Comparison of ENCODE assay signal across 8 cellular contexts in genomic region chr6:41074692-41075436, GRCh38. TPM values are rescaled to one million over a fixed set of nuclear protein-coding genes. Genes with fewer than 3 reads are reported as not detected.
DNase-seq lines count a peak whose midpoint lies in the region; ATAC-seq, FAIRE-seq and TF ChIP-seq lines count a peak whose summit lies in the region.

No MANE protein-coding gene starts in this region.

- H2AFZ ChIP-seq in GM12878 (ENCODE audit: control insufficient read depth, low read depth, low read length) = no peak overlapping the region

- peaks cover 74% of the 10 kb centered on the region for H3K79me2 ChIP-seq in GM12878 (ENCODE audit: control insufficient read depth, insufficient read depth, low read length)

- H3K36me3 ChIP-seq in GM12878 (ENCODE audit: control insufficient read depth in 2 of 2, insufficient read depth in 2 of 2, low read length in 1 of 2) (peaks cover 0 to 7% of the 10 kb centered on the region in 2 experiments; a peak in 1 of 4 replicates), lower lobe of right lung (peaks cover 12% of the 10 kb centered on the region)

- in situ Hi-C loops in GM12878 (cut with MboI) = no loop called here
- in situ Hi-C loops in GM13976 (cut with MboI; ENCODE audit: low sequenced_read_pairs, unreplicated experiment) = no loop called here

- H3K9ac ChIP-seq in GM12878 (ENCODE audit: control insufficient read depth, insufficient read depth, low read length) = peak overlapping the region; percentile 94

- H3K4me2 ChIP-seq in GM12878 (ENCODE audit: control insufficient read depth, insufficient read depth) = peak overlapping the region; percentile 78

- no peak for TF ChIP-seq RAD21 in GM12878 (IDR thresholded peaks at IDR 0.05; ENCODE audit: insufficient read depth, low read depth, low read length)

- no peaks in the 10 kb centered on the region for H3K27me3 ChIP-seq in HL-60 (ENCODE audit: insufficient read depth, poor library complexity, severe bottlenecking)
- no peaks in the 10 kb centered on the region for H3K27me3 ChIP-seq in GM12878 (replicated peaks in 1 of 2; ENCODE audit: control insufficient read depth in 2 of 2, insufficient read depth in 2 of 2, low read length in 1 of 2)
- no peaks in the 10 kb centered on the region for H3K27me3 ChIP-seq in lower lobe of right lung (ENCODE audit: low read depth)

- DNase-seq in HL-60 (ENCODE audit: low read depth in 1 of 2, low spot score in 1 of 2) (no peak), GM12878 (ENCODE audit: low read depth, low spot score) (no peak), lower lobe of right lung (no peak), GM13976 (ENCODE audit: low spot score) (no peak)

- H3K9me3 ChIP-seq in GM12878 (replicated peaks; ENCODE audit: control insufficient read depth, insufficient read depth, low read length) (no peaks in the 10 kb centered on the region), lower lobe of right lung (no peaks in the 10 kb centered on the region)

- no TSS peak for BruUV-seq in GM12878 (replicated peaks; lab: Mats Ljungman, UMichigan)

- CTCF ChIA-PET in GM12878 (lab: Yijun Ruan, JAX) = interaction anchor here (0.6 to 2.9 kb wide), 12 partner anchors 8 to 263 kb away, joined by 3 to 14 read pairs (median 4); no protein-coding TSS in a partner anchor

- H4K20me1 ChIP-seq in GM12878 (ENCODE audit: control insufficient read depth, insufficient read depth) = no peaks in the 10 kb centered on the region

- SMC1A ChIA-PET in GM12878 (lab: Charles Lee; ENCODE audit: uncharacterized antibody, unreplicated experiment) = interaction anchor here (0.6 to 2.9 kb wide), 11 partner anchors 9 to 259 kb away, joined by 3 to 15 read pairs (median 4); no protein-coding TSS in a partner anchor

- peak overlapping the region; percentile 82 for H3K4me3 ChIP-seq in HL-60 (replicated peaks; ENCODE audit: insufficient read depth, low read length)
- peak overlapping the region; percentile 88 for H3K4me3 ChIP-seq in GM12878
- H3K4me3 ChIP-seq in lower lobe of right lung = peak overlapping the region; percentile 93

- TF ChIP-seq EP300 in GM12878 (IDR thresholded peaks at IDR 0.05; ENCODE audit: borderline replicate concordance in 1 of 2, control insufficient read depth in 1 of 2, low read depth in 2 of 2, low read length in 2 of 2) = no peak

- H3K27ac ChIP-seq in 22Rv1 = peak overlapping the region; percentile 99
- H3K27ac ChIP-seq in HL-60 (replicated peaks) = peak overlapping the region; percentile 98
- H3K27ac ChIP-seq in GM12878 (ENCODE audit: control insufficient read depth, insufficient read depth) = peak overlapping the region; percentile 99
- H3K27ac ChIP-seq in lower lobe of right lung = peak overlapping the region; percentile 99

- RAD21 ChIA-PET in GM12878 (lab: Charles Lee; ENCODE audit: unreplicated experiment) = interaction anchor here (1.1 to 3.4 kb wide), 5 partner anchors 47 to 259 kb away, joined by 3 to 14 read pairs (median 4); no protein-coding TSS in a partner anchor

- intact Hi-C loops in GM12878 (cut with micrococcal nuclease; ENCODE audit: unreplicated experiment) = loop anchor here (5.0 to 10.0 kb wide), 2 partner anchors 242 to 660 kb away; partner anchors contain the start of gene TFEB
- intact Hi-C loops in lower lobe of right lung (cut with DNase I) = no loop called here

- no peak for TF ChIP-seq POLR2A in GM12878 (IDR thresholded peaks at IDR 0.05; ENCODE audit: low read depth, low read length)

- TF ChIP-seq CTCF in 22Rv1 (IDR thresholded peaks at IDR 0.05) (no peak), HL-60 (IDR thresholded peaks at IDR 0.05; ENCODE audit: insufficient read depth, low read length) (no peak), GM12878 (IDR thresholded peaks at IDR 0.05 in 2 of 3, conservative IDR thresholded peaks at IDR 0.05 in 1 of 3; ENCODE audit: control insufficient read depth in 2 of 3, extremely low read depth in 1 of 3, insufficient read depth in 1 of 3, low read depth in 3 of 3, low read length in 3 of 3) (no peak), lower lobe of right lung (IDR thresholded peaks at IDR 0.05) (no peak), GM13976 (IDR thresholded peaks at IDR 0.05; ENCODE audit: borderline replicate concordance, control extremely low read depth, extremely low read depth, insufficient read depth, missing control alignments) (no peak)

- WGBS in GM12878 (ENCODE audit: insufficient coverage, insufficient replicate concordance, low lambda C conversion rate, missing lambda C conversion rate) = 47% methylated on average over 11 of the region's 11 CpGs

- POLR2A ChIA-PET in GM12878 (lab: Charles Lee) = interaction anchor here (0.6 to 1.8 kb wide), 10 partner anchors 9 to 1858 kb away, joined by 3 to 6 read pairs (median 4); no protein-coding TSS in a partner anchor

- H3K4me1 ChIP-seq in GM12878 (ENCODE audit: control insufficient read depth, insufficient read depth, low read length) (peaks cover 7% of the 10 kb centered on the region; the same call in 1 of the 2 replicates), lower lobe of right lung (peaks cover 40% of the 10 kb centered on the region)

- ATAC-seq in GM12878 (no peak), lower lobe of right lung (no peak), GM19324 (IDR thresholded peaks at IDR 0.05; ENCODE audit: low FRiP score, unreplicated experiment) (no peak), GM18868 (IDR thresholded peaks at IDR 0.05; ENCODE audit: unreplicated experiment) (no peak), HG03521 (IDR thresholded peaks at IDR 0.05; ENCODE audit: unreplicated experiment) (no peak)

- FAIRE-seq in GM12878 (lab: Jason Lieb, UNC) = no peak

RNA-seq across cellular contexts. Expression of gene NFYA, which starts 2.1 kb away (rescaled TPM):
- total RNA-seq in GM12878 (2013; cell fraction: nucleolus; rRNA removed) = 28.2 and 29.1 TPM in 2 replicates
- 20.4 and 23.6 TPM in 2 replicates for total RNA-seq in GM12878 (2014; rRNA removed)
- total RNA-seq in GM12878 (2014; rRNA removed; fragmentation: Illumina TruSeq; extraction: Trizol) = 18.5 and 20.1 TPM in 2 replicates
- 25.6 and 27.4 TPM in 2 replicates for total RNA-seq in GM12878 (2021)
- polyA plus RNA-seq in GM12878 (2011; ENCODE audit: low read depth) = 19.4 TPM
- polyA plus RNA-seq in GM12878 (2011; rRNA removed) = 14.6 and 19.4 TPM in 2 replicates
- polyA plus RNA-seq in GM12878 (2011; cell fraction: cytosol; rRNA removed) = 20.6 and 21.1 TPM in 2 replicates
- 15.6 and 18.0 TPM in 2 replicates for polyA plus RNA-seq in GM12878 (2011; cell fraction: nucleus; rRNA removed)
- polyA plus RNA-seq in GM12878 (2012) = 20.1 and 25.7 TPM in 2 replicates
- polyA plus RNA-seq in GM12878 (2014; fragmentation: Illumina TruSeq; extraction: Trizol) = 35.3 and 36.5 TPM in 2 replicates
- polyA plus RNA-seq in GM12878 (2014; fragmentation: Nextera tagmentation; extraction: Ambion mirVana) = 1 to 10 TPM; 6.4 to 7.3 TPM
- polyA plus RNA-seq in GM12878 (2014; rRNA removed) = 25.7 and 30.0 TPM in 2 replicates
- 10 to 100 TPM; 17.4 to 18.9 TPM for polyA plus RNA-seq in GM12878 (2016; fragmentation: Nextera tagmentation; extraction: Ambion mirVana)
- polyA minus RNA-seq in GM12878 (2011; rRNA and poly(A)+ RNA removed) = 53.8 and 60.6 TPM in 2 replicates
- polyA minus RNA-seq in GM12878 (2011; cell fraction: cytosol; rRNA and poly(A)+ RNA removed) = 11.0 and 20.4 TPM in 2 replicates
- 10.4 and 16.3 TPM in 2 replicates for polyA minus RNA-seq in GM12878 (2011; cell fraction: nucleus; rRNA and poly(A)+ RNA removed)
- 21.0 TPM for total RNA-seq in lower lobe of right lung

RNA-seq across cellular contexts. Expression of gene OARD1, which starts 2.7 kb away (rescaled TPM):
- 75.9 and 89.2 TPM in 2 replicates for total RNA-seq in GM12878 (2013; cell fraction: nucleolus; rRNA removed)
- 19.0 and 23.3 TPM in 2 replicates for total RNA-seq in GM12878 (2014; rRNA removed)
- total RNA-seq in GM12878 (2014; rRNA removed; fragmentation: Illumina TruSeq; extraction: Trizol) = 35.2 and 36.1 TPM in 2 replicates
- total RNA-seq in GM12878 (2021) = 23.7 and 29.9 TPM in 2 replicates
- polyA plus RNA-seq in GM12878 (2011; ENCODE audit: low read depth) = 42.1 TPM
- 43.4 and 64.9 TPM in 2 replicates for polyA plus RNA-seq in GM12878 (2011; rRNA removed)
- polyA plus RNA-seq in GM12878 (2011; cell fraction: cytosol; rRNA removed) = 12.5 and 12.8 TPM in 2 replicates
- 21.9 and 27.5 TPM in 2 replicates for polyA plus RNA-seq in GM12878 (2011; cell fraction: nucleus; rRNA removed)
- polyA plus RNA-seq in GM12878 (2012) = 39.4 and 41.6 TPM in 2 replicates
- 43.8 and 51.6 TPM in 2 replicates for polyA plus RNA-seq in GM12878 (2014; fragmentation: Illumina TruSeq; extraction: Trizol)
- polyA plus RNA-seq in GM12878 (2014; fragmentation: Nextera tagmentation; extraction: Ambion mirVana) = 10 to 100 TPM; 43.9 to 49.1 TPM
- polyA plus RNA-seq in GM12878 (2014; rRNA removed) = 29.5 and 35.5 TPM in 2 replicates
- 10 to 100 TPM; 56.9 to 63.5 TPM for polyA plus RNA-seq in GM12878 (2016; fragmentation: Nextera tagmentation; extraction: Ambion mirVana)
- 16.8 and 19.7 TPM in 2 replicates for polyA minus RNA-seq in GM12878 (2011; rRNA and poly(A)+ RNA removed)
- polyA minus RNA-seq in GM12878 (2011; cell fraction: cytosol; rRNA and poly(A)+ RNA removed) = 4.2 and 5.1 TPM in 2 replicates
- polyA minus RNA-seq in GM12878 (2011; cell fraction: nucleus; rRNA and poly(A)+ RNA removed) = 30.6 and 34.3 TPM in 2 replicates
- total RNA-seq in lower lobe of right lung = 28.7 TPM

RNA-seq across cellular contexts. Expression of gene APOBEC2, which starts 21.9 kb away (rescaled TPM):
- not detected in 2 replicates for total RNA-seq in GM12878 (2013; cell fraction: nucleolus; rRNA removed)
- total RNA-seq in GM12878 (2014; rRNA removed) (not detected in 2 replicates), GM12878 (2014; rRNA removed; fragmentation: Illumina TruSeq; extraction: Trizol) (not detected in 2 replicates), GM12878 (2021) (not detected in 2 replicates), lower lobe of right lung (0.65 TPM)
- 0.34 TPM for polyA plus RNA-seq in GM12878 (2011; ENCODE audit: low read depth)
- polyA plus RNA-seq in GM12878 (2011; rRNA removed) (not detected in 2 replicates), GM12878 (2014; fragmentation: Illumina TruSeq; extraction: Trizol) (not detected in 2 replicates), GM12878 (2014; fragmentation: Nextera tagmentation; extraction: Ambion mirVana) (1 to 10 TPM in 1 of 2 experiments, under 1 TPM in 1; 0.11 to 1.4 TPM), GM12878 (2014; rRNA removed) (not detected in 2 replicates), GM12878 (2016; fragmentation: Nextera tagmentation; extraction: Ambion mirVana) (1 to 10 TPM in 1 of 2 experiments, under 1 TPM in 1; 0.71 to 1.0 TPM)
- not detected in 2 replicates for polyA plus RNA-seq in GM12878 (2011; cell fraction: cytosol; rRNA removed)
- polyA plus RNA-seq in GM12878 (2011; cell fraction: nucleus; rRNA removed) = not detected in 2 replicates
- polyA plus RNA-seq in GM12878 (2012) = 0.37 and 0.39 TPM in 2 replicates
- not detected in 2 replicates for polyA minus RNA-seq in GM12878 (2011; rRNA and poly(A)+ RNA removed)
- not detected in 2 replicates for polyA minus RNA-seq in GM12878 (2011; cell fraction: cytosol; rRNA and poly(A)+ RNA removed)
- not detected in 2 replicates for polyA minus RNA-seq in GM12878 (2011; cell fraction: nucleus; rRNA and poly(A)+ RNA removed)

RNA-seq across cellular contexts. Expression of gene TSPO2, which starts 32.6 kb away (rescaled TPM):
- not detected in 2 replicates for total RNA-seq in GM12878 (2013; cell fraction: nucleolus; rRNA removed)
- total RNA-seq in GM12878 (2014; rRNA removed) = not detected in 2 replicates
- total RNA-seq in GM12878 (2014; rRNA removed; fragmentation: Illumina TruSeq; extraction: Trizol) = not detected in 2 replicates
- total RNA-seq in GM12878 (2021) = not detected in 2 replicates
- polyA plus RNA-seq in GM12878 (2011; ENCODE audit: low read depth) = not detected
- polyA plus RNA-seq in GM12878 (2011; rRNA removed) = not detected in 2 replicates
- not detected in 2 replicates for polyA plus RNA-seq in GM12878 (2011; cell fraction: cytosol; rRNA removed)
- polyA plus RNA-seq in GM12878 (2011; cell fraction: nucleus; rRNA removed) = not detected in 2 replicates
- polyA plus RNA-seq in GM12878 (2012) = 0.18 TPM in 1 of 2 replicates, not detected in the other
- not detected in 2 replicates for polyA plus RNA-seq in GM12878 (2014; fragmentation: Illumina TruSeq; extraction: Trizol)
- polyA plus RNA-seq in GM12878 (2014; fragmentation: Nextera tagmentation; extraction: Ambion mirVana) = not detected
- polyA plus RNA-seq in GM12878 (2014; rRNA removed) = not detected in 2 replicates
- not detected for polyA plus RNA-seq in GM12878 (2016; fragmentation: Nextera tagmentation; extraction: Ambion mirVana)
- polyA minus RNA-seq in GM12878 (2011; rRNA and poly(A)+ RNA removed) = not detected in 2 replicates
- not detected in 2 replicates for polyA minus RNA-seq in GM12878 (2011; cell fraction: cytosol; rRNA and poly(A)+ RNA removed)
- not detected in 2 replicates for polyA minus RNA-seq in GM12878 (2011; cell fraction: nucleus; rRNA and poly(A)+ RNA removed)
- not detected for total RNA-seq in lower lobe of right lung

RNA-seq across cellular contexts. Expression of gene UNC5CL, which starts 35.8 kb away (rescaled TPM):
- 5.3 and 6.0 TPM in 2 replicates for total RNA-seq in GM12878 (2013; cell fraction: nucleolus; rRNA removed)
- total RNA-seq in GM12878 (2014; rRNA removed) (0.93 and 0.96 TPM in 2 replicates), GM12878 (2014; rRNA removed; fragmentation: Illumina TruSeq; extraction: Trizol) (0.28 and 0.31 TPM in 2 replicates), GM12878 (2021) (0.48 and 0.74 TPM in 2 replicates), lower lobe of right lung (1.1 TPM)
- polyA plus RNA-seq in GM12878 (2011; ENCODE audit: low read depth) = 1.1 TPM
- polyA plus RNA-seq in GM12878 (2011; rRNA removed) (1.2 and 1.6 TPM in 2 replicates), GM12878 (2014; fragmentation: Illumina TruSeq; extraction: Trizol) (0.32 and 0.46 TPM in 2 replicates), GM12878 (2014; fragmentation: Nextera tagmentation; extraction: Ambion mirVana) (under 1 TPM in 1 of 2 experiments, not detected in 1; 0.11 TPM), GM12878 (2014; rRNA removed) (0.74 and 0.96 TPM in 2 replicates), GM12878 (2016; fragmentation: Nextera tagmentation; extraction: Ambion mirVana) (under 1 TPM; 0.11 to 0.37 TPM)
- polyA plus RNA-seq in GM12878 (2011; cell fraction: cytosol; rRNA removed) = 0.70 and 0.87 TPM in 2 replicates
- 12.0 and 12.9 TPM in 2 replicates for polyA plus RNA-seq in GM12878 (2011; cell fraction: nucleus; rRNA removed)
- 2.3 TPM in 2 replicates for polyA plus RNA-seq in GM12878 (2012)
- polyA minus RNA-seq in GM12878 (2011; rRNA and poly(A)+ RNA removed) = 0.37 and 0.62 TPM in 2 replicates
- not detected in 2 replicates for polyA minus RNA-seq in GM12878 (2011; cell fraction: cytosol; rRNA and poly(A)+ RNA removed)
- polyA minus RNA-seq in GM12878 (2011; cell fraction: nucleus; rRNA and poly(A)+ RNA removed) = 1.2 and 1.9 TPM in 2 replicates
